In genomic region chr3:147409143-147410121, GRCh38 we compare ENCODE assay signal across 1 cellular context.
TF ChIP-seq lines count a peak whose summit lies in the region.

TSS of gene ZIC1 (plus strand) at chr3:147409365. CDS start at chr3:147410113, 748 bp downstream.

TF ChIP-seq in HEK293, 187 proteins besides CTCF, POLR2A, EP300 and RAD21 (continued from another document):
- TF ChIP-seq FEZF1 (tag by site-specific recombination; IDR thresholded peaks at IDR 0.05) (no peak), ZNF394 (tag by site-specific recombination; IDR thresholded peaks at IDR 0.05; ENCODE audit: borderline replicate concordance) (no peak)
